Comparison of ENCODE assay signal across 9 cellular contexts in genomic region chr6:167153523-167153959, GRCh38. TPM values are rescaled to one million over a fixed set of nuclear protein-coding genes. Genes with fewer than 3 reads are reported as not detected.
DNase-seq lines count a peak whose midpoint lies in the region; ATAC-seq lines count a peak whose summit lies in the region.
"Had no signal": no experiment of that assay in that cellular context is flagged by ENCODE, and none has a peak within 500 bp of the region (broad histone marks: within the 10 kb centered on the region; RNA-seq: fewer than 3 reads in every experiment).

No MANE protein-coding gene starts in this region.

- peaks cover 2% of the 10 kb centered on the region for H3K36me3 Mint-ChIP-seq in T-helper 17 cell (ENCODE audit: low read depth)
- H3K36me3 Mint-ChIP-seq: activated naive CD8-positive, alpha-beta T cell had no signal

- H3K9me3 ChIP-seq in T-helper 17 cell (ENCODE audit: control insufficient read depth, low read length, poor library complexity, severe bottlenecking) = no peaks in the 10 kb centered on the region

- H3K4me1 Mint-ChIP-seq in T-helper 17 cell = peaks cover 23% of the 10 kb centered on the region

- peak overlapping the region; percentile 76 for H3K27ac Mint-ChIP-seq in T-helper 17 cell
- H3K27ac Mint-ChIP-seq: activated naive CD8-positive, alpha-beta T cell had no signal

- ATAC-seq in GM18907 (IDR thresholded peaks at IDR 0.05; ENCODE audit: unreplicated experiment) = peak; percentile 73
- ATAC-seq in HG03108 (IDR thresholded peaks at IDR 0.05; ENCODE audit: unreplicated experiment) = peak; percentile 45
- ATAC-seq in T-helper 17 cell = peak; percentile 45

- H3K27me3 Mint-ChIP-seq in T-helper 17 cell = no peaks in the 10 kb centered on the region

- H3K4me3 Mint-ChIP-seq in T-helper 17 cell = peak overlapping the region; percentile 81
- H3K4me3 Mint-ChIP-seq: activated naive CD8-positive, alpha-beta T cell had no signal

- DNase-seq in AG20443 (ENCODE audit: low spot score) (peak; percentile 22), T-helper 17 cell (no peak), occipital lobe (lab: John Stamatoyannopoulos, UW) (peak; percentile 33), T1000 (lab: John Stamatoyannopoulos, UW) (no peak), NCI-H2107 (lab: John Stamatoyannopoulos, UW) (no peak)
- DNase-seq in activated effector memory CD4-positive, alpha-beta T cell treated with anti-CD3 and anti-CD28 coated beads, Interleukin-2, amount 50 U/mL, for 16 hours = no peak

RNA-seq across cellular contexts. Expression of gene GPR31, which starts 4.2 kb away (rescaled TPM):
- total RNA-seq in T-helper 17 cell (not detected), occipital lobe (not detected)

RNA-seq across cellular contexts. Expression of gene CCR6, which starts 30.6 kb away (rescaled TPM):
- total RNA-seq in T-helper 17 cell = 10 to 100 TPM; 57.4 to 60.5 TPM
- total RNA-seq in occipital lobe = not detected

Comparison
In these comparisons a context has a peak if more than half of its experiments do, and no peak if none do; other contexts are left out.
1. DNase-seq: peak in AG20443 (single experiment) and occipital lobe (single experiment); none in T-helper 17 cell (0 of 3), T1000 (single experiment), activated effector memory CD4-positive, alpha-beta T cell treated with anti-CD3 and anti-CD28 coated beads, Interleukin-2, amount 50 U/mL, for 16 hours (single experiment) and NCI-H2107 (single experiment).
2. RNA of gene CCR6, which starts 30.6 kb away (total RNA-seq): 57.4 to 60.5 TPM in T-helper 17 cell; not detected in occipital lobe (single experiment); every median in the first group is over 10 times any median in the second.
3. Peak in every context shown above with its lines, with median percentiles within 50 percentile points of each other: ATAC-seq.